Comparison of ENCODE assay signal across 24 cellular contexts in genomic region chr14:63243646-63244045, GRCh38. TPM values are rescaled to one million over a fixed set of nuclear protein-coding genes. Genes with fewer than 3 reads are reported as not detected.
"Had no signal": no experiment of that assay in that cellular context is flagged by ENCODE, and none has a peak within 500 bp of the region (broad histone marks: within the 10 kb centered on the region; RNA-seq: fewer than 3 reads in every experiment).

No MANE protein-coding gene starts in this region.

- H3K4me1 ChIP-seq: SJSA1 had no signal

- H3K27me3 ChIP-seq: MG63, SJSA1 had no signal

- H3K9me3 ChIP-seq: MG63, SJSA1 had no signal

- FAIRE-seq: HepG2, RCC 7860 had no signal

- H3K27ac ChIP-seq: SJSA1, SK-N-MC had no signal

- H3K4me3 ChIP-seq: MG63, SJSA1, SK-N-MC had no signal

- H3K36me3 ChIP-seq: MG63, SJSA1 had no signal

- DNase-seq: IMR-90, Karpas-422, KG1, MG63, NCI-H1092 treated with DMSO at 0.1 percent for 48 hours, NCI-H1417, NCI-H1436 treated with DMSO at 0.1 percent for 48 hours, NCI-H1694, NCI-H187 treated with DMSO at 0.1 percent for 48 hours, NCI-H2029 treated with DMSO at 0.1 percent for 48 hours, NCI-H2171 treated with DMSO at 0.1 percent for 48 hours, NCI-H2227 treated with DMSO at 0.1 percent for 48 hours, NCI-H524, NCI-H526 treated with DMSO at 0.1 percent for 48 hours, NCI-H748 treated with DMSO at 0.1 percent for 48 hours, Right ventricle myocardium superior, RPMI8226, SIG-M5 had no signal

- ATAC-seq: HepG2 had no signal

RNA-seq across cellular contexts. Expression of gene RHOJ, which starts 39.4 kb away (rescaled TPM):
- total RNA-seq: HT-29, NCI-H460 had no signal
